ENCODE assay signal across 7 cellular contexts in genomic region chr19:40798997-40799557, GRCh38. TPM values are rescaled to one million over a fixed set of nuclear protein-coding genes. Genes with fewer than 3 reads are reported as not detected.
DNase-seq lines count a peak whose midpoint lies in the region; ATAC-seq and TF ChIP-seq lines count a peak whose summit lies in the region.

Gene EGLN2, plus strand, starts transcription at chr19:40799191. Its CDS starts 1,382 bp downstream, at chr19:40800573.

- TF ChIP-seq POLR2A in GM18526 (IDR thresholded peaks at IDR 0.05; ENCODE audit: extremely low read depth, insufficient read length) = peak; percentile 57

- H3K9me3 ChIP-seq in SU-DHL-6 (ENCODE audit: insufficient read depth, low read length) (no peaks in the 10 kb centered on the region), osteoblast (ENCODE audit: low read depth, low read length) (no peaks in the 10 kb centered on the region)

- H3F3A ChIP-seq in SU-DHL-6 (ENCODE audit: insufficient read depth) = peaks cover 13% of the 10 kb centered on the region

- no peak for TF ChIP-seq CTCF in SU-DHL-6 (IDR thresholded peaks at IDR 0.05; ENCODE audit: insufficient read depth, low read length, poor library complexity, severe bottlenecking)
- TF ChIP-seq CTCF in fibroblast of villous mesenchyme (IDR thresholded peaks at IDR 0.05; ENCODE audit: insufficient read depth, low read depth, low read length) = no peak
- no peak for TF ChIP-seq CTCF in osteoblast (IDR thresholded peaks at IDR 0.05; ENCODE audit: extremely low read depth, low read depth, low read length)

- no peaks in the 10 kb centered on the region for H3K9me2 ChIP-seq in SU-DHL-6 (replicated peaks; ENCODE audit: insufficient read depth, low read length)

- H3K36me3 ChIP-seq in SU-DHL-6 (ENCODE audit: low read length) = no peaks in the 10 kb centered on the region
- H3K36me3 ChIP-seq in osteoblast (ENCODE audit: insufficient read depth, low read length) = peaks cover 26% of the 10 kb centered on the region

- H4K20me1 ChIP-seq in SU-DHL-6 (ENCODE audit: low read depth, low read length) (no peaks in the 10 kb centered on the region), osteoblast (ENCODE audit: insufficient read depth, low read length) (peaks cover 43% of the 10 kb centered on the region)

- H3K4me2 ChIP-seq in SU-DHL-6 (ENCODE audit: low read depth, low read length, poor library complexity, severe bottlenecking) (peak within 1 kb of the TSS; percentile 83), osteoblast (ENCODE audit: insufficient read depth, low read length) (peak within 1 kb of the TSS; percentile 96)

- peaks cover 41% of the 10 kb centered on the region for H3K4me1 ChIP-seq in osteoblast (ENCODE audit: insufficient read depth, low read length)

- H3K79me2 ChIP-seq in SU-DHL-6 (ENCODE audit: insufficient read depth, low read length) = peaks cover 45% of the 10 kb centered on the region
- peaks cover 50% of the 10 kb centered on the region for H3K79me2 ChIP-seq in osteoblast (ENCODE audit: insufficient read depth, low read length)

- ATAC-seq in HG02870 (IDR thresholded peaks at IDR 0.05; ENCODE audit: unreplicated experiment) (peak; percentile 70), GM21529 (IDR thresholded peaks at IDR 0.05; ENCODE audit: unreplicated experiment) (no peak)

- H3K27ac ChIP-seq in SU-DHL-6 (ENCODE audit: low read depth, low read length) = peak within 1 kb of the TSS; percentile 78
- H3K27ac ChIP-seq in osteoblast (ENCODE audit: low read depth, low read length) = peak within 1 kb of the TSS; percentile 95

- peak within 1 kb of the TSS; percentile 95 for H3K9ac ChIP-seq in SU-DHL-6 (ENCODE audit: low read length)

- DNase-seq in fibroblast of villous mesenchyme (ENCODE audit: low read depth) = no peak
- peak; percentile 99 for DNase-seq in osteoblast (ENCODE audit: insufficient read length, low spot score, missing footprints)
- no peak for DNase-seq in T-helper 9 cell

- H2AFZ ChIP-seq in SU-DHL-6 (ENCODE audit: low read depth, low read length, severe bottlenecking) = peak within 1 kb of the TSS; percentile 84
- peak within 1 kb of the TSS; percentile 92 for H2AFZ ChIP-seq in osteoblast (ENCODE audit: low read length)

- H3K27me3 ChIP-seq in SU-DHL-6 (ENCODE audit: low read length) (no peaks in the 10 kb centered on the region), osteoblast (ENCODE audit: insufficient read depth, low read length) (no peaks in the 10 kb centered on the region)

- H3K4me3 ChIP-seq in SU-DHL-6 (ENCODE audit: insufficient read depth, low read length, poor library complexity, severe bottlenecking) (peak within 1 kb of the TSS; percentile 93), fibroblast of villous mesenchyme (ENCODE audit: low read depth, low read length) (peak within 1 kb of the TSS; percentile 90), osteoblast (ENCODE audit: insufficient read depth, low read length) (peak within 1 kb of the TSS; percentile 88)

RNA-seq across cellular contexts. Expression of gene EGLN2, which starts in this region (rescaled TPM):
- total RNA-seq in fibroblast of villous mesenchyme = 70.8 and 76.0 TPM in 2 replicates
- total RNA-seq in osteoblast = 69.8 and 75.1 TPM in 2 replicates
